In the genomic region with DNA sequence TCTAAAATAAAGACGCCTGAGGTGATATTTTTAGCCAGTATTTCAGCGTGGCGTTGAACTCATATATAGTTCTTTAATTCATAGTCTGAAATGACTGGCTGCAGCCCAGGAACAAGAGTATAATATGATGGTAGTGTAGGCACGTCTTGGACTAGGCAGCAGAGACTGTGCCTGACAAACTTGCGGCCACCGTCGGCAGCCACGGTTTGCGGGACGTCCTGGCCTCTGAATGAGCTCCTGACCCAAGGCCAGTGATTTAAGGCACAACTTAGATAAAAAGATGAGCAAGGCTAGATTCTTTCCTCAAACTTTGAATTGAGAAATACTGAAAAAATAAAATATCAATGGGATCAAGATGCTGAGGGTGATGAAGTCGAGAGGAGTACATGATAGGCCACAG, we compare ENCODE assay signal across 6 cellular contexts.
"Had no signal": no experiment of that assay in that cellular context is flagged by ENCODE, and none has a peak within 500 bp of the region (broad histone marks: within the 10 kb centered on the region; RNA-seq: fewer than 3 reads in every experiment).

No MANE protein-coding gene starts in this region.

- DNase-seq: H9, HCEC 1CT, IMR-90, KG1 had no signal

- H3K4me3 ChIP-seq: GM23338, K562 had no signal

- H3K4me3 Mint-ChIP-seq: GM23338, H9 had no signal

- ATAC-seq: GM23338, K562 had no signal

- H3K9me3 Mint-ChIP-seq: GM23338, H9 had no signal

- H2AFZ ChIP-seq: GM23338 had no signal

- H3K27ac Mint-ChIP-seq: GM23338 had no signal

- H3K4me2 ChIP-seq: GM23338 had no signal
